ENCODE assay signal across 28 cellular contexts in genomic region chr18:51610481-51610880, GRCh38.
"Had no signal": no experiment of that assay in that cellular context is flagged by ENCODE, and none has a peak within 500 bp of the region (broad histone marks: within the 10 kb centered on the region; RNA-seq: fewer than 3 reads in every experiment).

No MANE protein-coding gene starts in this region.

- DNase-seq: dorsolateral prefrontal cortex; effector CD4-positive, alpha-beta T cell; foreskin fibroblast; gastrocnemius medialis; head of caudate nucleus; mucosa of descending colon; naive B cell; stimulated activated CD4-positive, alpha-beta T cell treated with anti-CD3 and anti-CD28 coated beads, Interleukin-2, amount 100 ng/mL, for 24 hours; stimulated activated CD4-positive, alpha-beta T cell treated with anti-CD3 and anti-CD28 coated beads, Interleukin-4, amount 100 ng/mL, for 24 hours; stimulated activated naive CD4-positive, alpha-beta T cell treated with Interleukin-2 at 50 U/mL for 16 hours; substantia nigra; testis; tibial artery had no signal

- H3K4me3 ChIP-seq: dorsolateral prefrontal cortex, gastrocnemius medialis, lung, mucosa of descending colon, neural progenitor cell, right atrium auricular region, smooth muscle cell, testis, tibial artery had no signal

- H3K4me3 Mint-ChIP-seq: memory B cell; mesothelial cell of epicardium; naive B cell; natural killer cell treated with Interleukin-12 subunit alpha and Interleukin-12 subunit beta and Interleukin-15 and Interleukin-18, amount 100 ng/mL, for 72 hours; neural progenitor cell; stimulated activated effector memory CD8-positive, alpha-beta T cell treated with anti-CD3 and anti-CD28 coated beads, Interleukin-12 subunit alpha, Interleukin-12 subunit beta, amount 100 ng/mL, for 72 hours; type B pancreatic cell had no signal

- H3K9me3 Mint-ChIP-seq: memory B cell; mesothelial cell of epicardium; stimulated activated effector memory CD8-positive, alpha-beta T cell treated with anti-CD3 and anti-CD28 coated beads, Interleukin-12 subunit alpha, Interleukin-12 subunit beta, amount 100 ng/mL, for 72 hours; type B pancreatic cell had no signal

- H3K9me3 ChIP-seq: gastrocnemius medialis, mucosa of descending colon, right atrium auricular region, testis, tibial artery had no signal

- H3K27me3 ChIP-seq: gastrocnemius medialis, neural progenitor cell, right atrium auricular region, testis, tibial artery had no signal

- H3K36me3 Mint-ChIP-seq: memory B cell; mesothelial cell of epicardium; naive B cell; natural killer cell treated with Interleukin-12 subunit alpha and Interleukin-12 subunit beta and Interleukin-15 and Interleukin-18, amount 100 ng/mL, for 72 hours; neural progenitor cell; stimulated activated effector memory CD8-positive, alpha-beta T cell treated with anti-CD3 and anti-CD28 coated beads, Interleukin-12 subunit alpha, Interleukin-12 subunit beta, amount 100 ng/mL, for 72 hours; type B pancreatic cell had no signal

- H3K4me1 Mint-ChIP-seq: memory B cell; mesothelial cell of epicardium; naive B cell; stimulated activated effector memory CD8-positive, alpha-beta T cell treated with anti-CD3 and anti-CD28 coated beads, Interleukin-12 subunit alpha, Interleukin-12 subunit beta, amount 100 ng/mL, for 72 hours had no signal

- H3K27ac Mint-ChIP-seq: memory B cell; mesothelial cell of epicardium; naive B cell; natural killer cell treated with Interleukin-12 subunit alpha and Interleukin-12 subunit beta and Interleukin-15 and Interleukin-18, amount 100 ng/mL, for 72 hours; neural progenitor cell; progenitor cell of endocrine pancreas; stimulated activated effector memory CD8-positive, alpha-beta T cell treated with anti-CD3 and anti-CD28 coated beads, Interleukin-12 subunit alpha, Interleukin-12 subunit beta, amount 100 ng/mL, for 72 hours; type B pancreatic cell had no signal

- H3K36me3 ChIP-seq: gastrocnemius medialis, neural progenitor cell, right atrium auricular region, tibial artery had no signal

- ATAC-seq: esophagus mucosa; gastrocnemius medialis; left lobe of liver; mucosa of descending colon; natural killer cell treated with Interleukin-12 subunit alpha and Interleukin-12 subunit beta and Interleukin-15 and Interleukin-18, amount 100 ng/mL, for 72 hours; sciatic nerve; stimulated activated effector memory CD8-positive, alpha-beta T cell treated with anti-CD3 and anti-CD28 coated beads, Interleukin-12 subunit alpha, Interleukin-12 subunit beta, amount 100 ng/mL, for 72 hours had no signal

- H3K4me1 ChIP-seq: gastrocnemius medialis, neural progenitor cell, right atrium auricular region, testis, tibial artery had no signal

- H3K27ac ChIP-seq: dorsolateral prefrontal cortex, epithelial cell of prostate, gastrocnemius medialis, neural progenitor cell, parathyroid adenoma, right atrium auricular region, testis, tibial artery had no signal

- H3K9ac ChIP-seq: neural progenitor cell, parathyroid adenoma had no signal
